Comparison of ENCODE assay signal across 23 cellular contexts in genomic region chr17:76207670-76208069, GRCh38. TPM values are rescaled to one million over a fixed set of nuclear protein-coding genes. Genes with fewer than 3 reads are reported as not detected.
A peak's percentile ranks its signal among the peaks of the same experiment; 100 is the strongest.
DNase-seq lines count a peak whose midpoint lies in the region; ATAC-seq and TF ChIP-seq lines count a peak whose summit lies in the region.
"Had no signal": no experiment of that assay in that cellular context is flagged by ENCODE, and none has a peak within 500 bp of the region (broad histone marks: within the 10 kb centered on the region; RNA-seq: fewer than 3 reads in every experiment).

No MANE protein-coding gene starts in this region.

- POLR2A ChIA-PET in CD8-positive, alpha-beta memory T cell (lab: Charles Lee), result interaction anchor here (0.6 to 1.1 kb wide), 4 partner anchors 16 to 79 kb away, joined by 3 read pairs; no protein-coding TSS in a partner anchor
- POLR2A ChIA-PET in activated CD4-positive, alpha-beta memory T cell treated with anti-CD3 and anti-CD28 coated beads, Interleukin-2, amount 10 ng/mL, durations not matched to agents 7 days and 5 days (lab: Charles Lee), result interaction anchor here (0.9 to 19.1 kb wide), 16 partner anchors 9 to 62 kb away, joined by 3 to 398 read pairs (median 10); partner anchors contain the start of genes RNF157 and UBALD2
- POLR2A ChIA-PET in naive thymus-derived CD8-positive, alpha-beta T cell (lab: Charles Lee), result interaction anchor here (0.6 to 1.8 kb wide), 4 partner anchors 9 to 54 kb away, joined by 3 to 8 read pairs (median 4); no protein-coding TSS in a partner anchor

- H3K27ac ChIP-seq in CD8-positive, alpha-beta memory T cell (ENCODE audit: low read depth, low read length), result no peak overlapping the region
- H3K27ac ChIP-seq in body of pancreas, result no peak overlapping the region
- H3K27ac ChIP-seq: A549, epithelial cell of prostate had no signal

- H3K27me3 Mint-ChIP-seq in activated CD4-positive, alpha-beta T cell treated with anti-CD3 and anti-CD28 coated beads, Interleukin-2, amount 10 ng/mL, durations not matched to agents 24 days and 14 days, result no peaks in the 10 kb centered on the region
- H3K27me3 Mint-ChIP-seq in CD8-positive, alpha-beta memory T cell, result peaks cover 0 to 1% of the 10 kb centered on the region in 2 donors
- H3K27me3 Mint-ChIP-seq in activated CD4-positive, alpha-beta memory T cell treated with anti-CD3 and anti-CD28 coated beads, Interleukin-2, amount 10 ng/mL, durations not matched to agents 7 days and 5 days, result no peaks in the 10 kb centered on the region
- no peaks in the 10 kb centered on the region for H3K27me3 Mint-ChIP-seq in naive thymus-derived CD8-positive, alpha-beta T cell
- H3K27me3 Mint-ChIP-seq: activated naive CD8-positive, alpha-beta T cell had no signal

- H3K27me3 ChIP-seq in CD8-positive, alpha-beta memory T cell (ENCODE audit: insufficient read depth, low read length, poor library complexity, severe bottlenecking), result no peaks in the 10 kb centered on the region
- H3K27me3 ChIP-seq in body of pancreas, result no peaks in the 10 kb centered on the region

- H3K4me1 Mint-ChIP-seq in activated CD4-positive, alpha-beta T cell treated with anti-CD3 and anti-CD28 coated beads, Interleukin-2, amount 10 ng/mL, durations not matched to agents 24 days and 14 days, result peaks cover 51% of the 10 kb centered on the region
- peaks cover 43 to 63% (median 61%) of the 10 kb centered on the region in 3 donors for H3K4me1 Mint-ChIP-seq in CD8-positive, alpha-beta memory T cell
- peaks cover 67% of the 10 kb centered on the region for H3K4me1 Mint-ChIP-seq in activated CD4-positive, alpha-beta memory T cell treated with anti-CD3 and anti-CD28 coated beads, Interleukin-2, amount 10 ng/mL, durations not matched to agents 7 days and 5 days
- H3K4me1 Mint-ChIP-seq in naive thymus-derived CD8-positive, alpha-beta T cell, result peaks cover 13 to 59% (median 54%) of the 10 kb centered on the region in 4 donors
- H3K4me1 Mint-ChIP-seq: mesothelial cell of epicardium had no signal

- no peak for TF ChIP-seq CTCF in body of pancreas (IDR thresholded peaks at IDR 0.05)

- peaks cover 52% of the 10 kb centered on the region for H3K36me3 Mint-ChIP-seq in activated CD4-positive, alpha-beta T cell treated with anti-CD3 and anti-CD28 coated beads, Interleukin-2, amount 10 ng/mL, durations not matched to agents 24 days and 14 days (ENCODE audit: low read depth)
- H3K36me3 Mint-ChIP-seq in CD8-positive, alpha-beta memory T cell, result peaks cover 17 to 42% (median 17%) of the 10 kb centered on the region in 3 donors
- H3K36me3 Mint-ChIP-seq in activated CD4-positive, alpha-beta memory T cell treated with anti-CD3 and anti-CD28 coated beads, Interleukin-2, amount 10 ng/mL, durations not matched to agents 7 days and 5 days (ENCODE audit: low read depth), result peaks cover 75% of the 10 kb centered on the region
- H3K36me3 Mint-ChIP-seq in naive thymus-derived CD8-positive, alpha-beta T cell, result peaks cover 22 to 66% (median 43%) of the 10 kb centered on the region in 3 donors
- H3K36me3 Mint-ChIP-seq: CD14-positive monocyte; mesothelial cell of epicardium; stimulated activated naive B cell treated with anti-CD40 and anti-IgM and Interleukin-4, amounts not matched to agents 10 μg/mL and 1 μg/mL and 100 μg/mL, for 72 hours had no signal

- H3K9me3 ChIP-seq in CD8-positive, alpha-beta memory T cell (ENCODE audit: low read length), result no peaks in the 10 kb centered on the region
- H3K9me3 ChIP-seq in body of pancreas, result no peaks in the 10 kb centered on the region
- H3K9me3 ChIP-seq: A549 had no signal

- H3K4me1 ChIP-seq in CD8-positive, alpha-beta memory T cell (ENCODE audit: insufficient read depth, low read length), result peaks cover 31% of the 10 kb centered on the region
- H3K4me1 ChIP-seq in body of pancreas, result no peaks in the 10 kb centered on the region

- peaks cover 10% of the 10 kb centered on the region for H3K36me3 ChIP-seq in CD8-positive, alpha-beta memory T cell (ENCODE audit: insufficient read depth, low read length)
- no peaks in the 10 kb centered on the region for H3K36me3 ChIP-seq in body of pancreas (replicated peaks in 1 of 2; ENCODE audit: insufficient read depth in 1 of 2, low read depth in 2 of 2)

- H3K9me3 Mint-ChIP-seq in activated CD4-positive, alpha-beta T cell treated with anti-CD3 and anti-CD28 coated beads, Interleukin-2, amount 10 ng/mL, durations not matched to agents 24 days and 14 days, result no peaks in the 10 kb centered on the region
- no peaks in the 10 kb centered on the region for H3K9me3 Mint-ChIP-seq in CD8-positive, alpha-beta memory T cell
- no peaks in the 10 kb centered on the region for H3K9me3 Mint-ChIP-seq in activated CD4-positive, alpha-beta memory T cell treated with anti-CD3 and anti-CD28 coated beads, Interleukin-2, amount 10 ng/mL, durations not matched to agents 7 days and 5 days
- no peaks in the 10 kb centered on the region for H3K9me3 Mint-ChIP-seq in naive thymus-derived CD8-positive, alpha-beta T cell
- H3K9me3 Mint-ChIP-seq: mesothelial cell of epicardium; stimulated activated naive B cell treated with anti-CD40 and anti-IgM and Interleukin-4, amounts not matched to agents 10 μg/mL and 1 μg/mL and 100 μg/mL, for 72 hours had no signal

- WGBS in body of pancreas, 2 donors, result 70 to 82% methylated on average over 3 of the region's 3 CpGs

- intact Hi-C loops in activated CD4-positive, alpha-beta T cell treated with anti-CD3 and anti-CD28 coated beads, Interleukin-2, amount 10 ng/mL, durations not matched to agents 24 days and 14 days (cut with micrococcal nuclease), result loop anchor here (2.0 kb wide), 1 partner anchor 31 kb away; no protein-coding TSS in a partner anchor
- intact Hi-C loops in body of pancreas (cut with DNase I), result no loop called here

- no peak overlapping the region for H3K4me3 ChIP-seq in CD8-positive, alpha-beta memory T cell (ENCODE audit: low read length)
- no peak overlapping the region for H3K4me3 ChIP-seq in body of pancreas
- H3K4me3 ChIP-seq: A549 had no signal

- CTCF ChIA-PET in CD8-positive, alpha-beta memory T cell (lab: Charles Lee), result interaction anchor here (1.0 to 2.4 kb wide), 10 partner anchors 9 to 86 kb away, joined by 3 to 11 read pairs (median 4); no protein-coding TSS in a partner anchor
- CTCF ChIA-PET in activated CD4-positive, alpha-beta memory T cell treated with anti-CD3 and anti-CD28 coated beads, Interleukin-2, amount 10 ng/mL, durations not matched to agents 7 days and 5 days (lab: Charles Lee), result interaction anchor here (1.0 to 6.8 kb wide), 8 partner anchors 8 to 92 kb away, joined by 3 to 46 read pairs (median 5); no protein-coding TSS in a partner anchor

- no peak overlapping the region for H3K4me3 Mint-ChIP-seq in activated CD4-positive, alpha-beta T cell treated with anti-CD3 and anti-CD28 coated beads, Interleukin-2, amount 10 ng/mL, durations not matched to agents 24 days and 14 days
- H3K4me3 Mint-ChIP-seq in CD8-positive, alpha-beta memory T cell, result peak overlapping the region in 6 of 7 donors; percentile 26 to 63 (median 58)
- H3K4me3 Mint-ChIP-seq in activated CD4-positive, alpha-beta memory T cell treated with anti-CD3 and anti-CD28 coated beads, Interleukin-2, amount 10 ng/mL, durations not matched to agents 7 days and 5 days, result no peak overlapping the region
- H3K4me3 Mint-ChIP-seq in naive thymus-derived CD8-positive, alpha-beta T cell, result peak overlapping the region in 6 of 10 donors; percentile 1 to 24 (median 17)
- H3K4me3 Mint-ChIP-seq: activated naive CD8-positive, alpha-beta T cell; CD14-positive monocyte; mesothelial cell of epicardium; stimulated activated naive B cell treated with anti-CD40 and anti-IgM and Interleukin-4, amounts not matched to agents 10 μg/mL and 1 μg/mL and 100 μg/mL, for 72 hours had no signal

- H3K27ac Mint-ChIP-seq in activated CD4-positive, alpha-beta T cell treated with anti-CD3 and anti-CD28 coated beads, Interleukin-2, amount 10 ng/mL, durations not matched to agents 24 days and 14 days, result peak overlapping the region; percentile 59
- peak overlapping the region; percentile 55 to 89 (median 84) for H3K27ac Mint-ChIP-seq in CD8-positive, alpha-beta memory T cell
- peak overlapping the region; percentile 90 for H3K27ac Mint-ChIP-seq in activated CD4-positive, alpha-beta memory T cell treated with anti-CD3 and anti-CD28 coated beads, Interleukin-2, amount 10 ng/mL, durations not matched to agents 7 days and 5 days
- peak overlapping the region in 6 of 10 donors; percentile 16 to 83 (median 56) for H3K27ac Mint-ChIP-seq in naive thymus-derived CD8-positive, alpha-beta T cell
- H3K27ac Mint-ChIP-seq: CD14-positive monocyte; mesothelial cell of epicardium; stimulated activated naive B cell treated with anti-CD40 and anti-IgM and Interleukin-4, amounts not matched to agents 10 μg/mL and 1 μg/mL and 100 μg/mL, for 72 hours had no signal

- TF ChIP-seq POLR2A in body of pancreas (IDR thresholded peaks at IDR 0.05), result no peak

- no peak for DNase-seq in activated CD4-positive, alpha-beta T cell treated with anti-CD3 and anti-CD28 coated beads, Interleukin-2, amount 10 ng/mL, durations not matched to agents 24 days and 14 days
- DNase-seq in activated CD4-positive, alpha-beta T cell treated with anti-CD3 and anti-CD28 coated beads for 1 hour, result no peak
- DNase-seq in CD8-positive, alpha-beta memory T cell, result no peak
- DNase-seq in activated CD4-positive, alpha-beta memory T cell treated with anti-CD3 and anti-CD28 coated beads, Interleukin-2, amount 10 ng/mL, durations not matched to agents 7 days and 5 days, result no peak
- DNase-seq in naive thymus-derived CD8-positive, alpha-beta T cell, result no peak
- DNase-seq in body of pancreas (no peak), RKO (ENCODE audit: low spot score) (no peak)
- DNase-seq: activated CD4-positive, CD25-positive, alpha-beta regulatory T cell treated with anti-CD3 and anti-CD28 coated beads, Interleukin-2, amount 50 U/mL, for 72 hours; DMS79 treated with DMSO at 0.1 percent for 48 hours; foreskin melanocyte; NCI-H1092; NCI-H2081; NCI-H524 treated with DMSO at 0.1 percent for 48 hours; SIG-M5; stimulated activated naive B cell treated with anti-CD40 and anti-IgM and Interleukin-4, amounts not matched to agents 10 μg/mL and 1 μg/mL and 100 μg/mL, for 72 hours; T-helper 9 cell had no signal

- ATAC-seq in naive thymus-derived CD8-positive, alpha-beta T cell, result no peak
- no peak for ATAC-seq in body of pancreas
- no peak for ATAC-seq in GM21381 (IDR thresholded peaks at IDR 0.05; ENCODE audit: unreplicated experiment)
- ATAC-seq: A549; HCT116; stimulated activated naive B cell treated with anti-CD40 and anti-IgM and Interleukin-4, amounts not matched to agents 10 μg/mL and 1 μg/mL and 100 μg/mL, for 72 hours had no signal

RNA-seq across cellular contexts. Expression of gene RNF157, which starts 32.6 kb away (rescaled TPM):
- 35.0 and 42.4 TPM in 2 replicates for total RNA-seq in activated CD4-positive, alpha-beta T cell treated with anti-CD3 and anti-CD28 coated beads, Interleukin-2, amount 10 ng/mL, durations not matched to agents 24 days and 14 days
- total RNA-seq in CD8-positive, alpha-beta memory T cell, result 10 to 100 TPM; 13.9 TPM
- polyA plus RNA-seq in CD8-positive, alpha-beta memory T cell, result 10.7 TPM
- 10 to 100 TPM; 79.8 to 83.9 TPM for total RNA-seq in activated CD4-positive, alpha-beta memory T cell treated with anti-CD3 and anti-CD28 coated beads, Interleukin-2, amount 10 ng/mL, durations not matched to agents 7 days and 5 days
- 10 to 100 TPM; 46.1 to 46.4 TPM for total RNA-seq in naive thymus-derived CD8-positive, alpha-beta T cell
- polyA plus RNA-seq in naive thymus-derived CD8-positive, alpha-beta T cell, result 10 to 100 TPM in 2 of 3 donors, 1 to 10 TPM in 1; 4.9 to 29.4 (median 10.5) TPM
- total RNA-seq in body of pancreas, result 10 to 100 TPM in 1 of 2 donors, 1 to 10 TPM in 1; 4.7 to 29.3 TPM
- polyA plus RNA-seq: CD14-positive monocyte had no signal

RNA-seq across cellular contexts. Expression of gene UBALD2, which starts 57.5 kb away (rescaled TPM):
- 184 and 189 TPM in 2 replicates for total RNA-seq in activated CD4-positive, alpha-beta T cell treated with anti-CD3 and anti-CD28 coated beads, Interleukin-2, amount 10 ng/mL, durations not matched to agents 24 days and 14 days
- total RNA-seq in CD8-positive, alpha-beta memory T cell, result 100 to 1,000 TPM; 125 to 133 TPM
- 8.7 TPM for polyA plus RNA-seq in CD8-positive, alpha-beta memory T cell
- 100 to 1,000 TPM; 524 to 546 TPM for total RNA-seq in activated CD4-positive, alpha-beta memory T cell treated with anti-CD3 and anti-CD28 coated beads, Interleukin-2, amount 10 ng/mL, durations not matched to agents 7 days and 5 days
- total RNA-seq in naive thymus-derived CD8-positive, alpha-beta T cell, result 100 to 1,000 TPM; 111 to 122 TPM
- 1 to 10 TPM; 6.6 to 9.7 (median 8.2) TPM for polyA plus RNA-seq in naive thymus-derived CD8-positive, alpha-beta T cell
- 1 to 10 TPM; 4.2 to 7.3 TPM for total RNA-seq in body of pancreas

Comparison
In these comparisons a context has a peak if more than half of its experiments do, and no peak if none do; other contexts are left out.
1. H3K4me3 Mint-ChIP-seq: peak in CD8-positive, alpha-beta memory T cell (6 of 7) and naive thymus-derived CD8-positive, alpha-beta T cell (6 of 10); none in activated CD4-positive, alpha-beta T cell treated with anti-CD3 and anti-CD28 coated beads, Interleukin-2, amount 10 ng/mL, durations not matched to agents 24 days and 14 days (single experiment) and activated CD4-positive, alpha-beta memory T cell treated with anti-CD3 and anti-CD28 coated beads, Interleukin-2, amount 10 ng/mL, durations not matched to agents 7 days and 5 days (single experiment).
2. RNA of gene UBALD2, which starts 57.5 kb away (total RNA-seq): 524 to 546 TPM in activated CD4-positive, alpha-beta memory T cell treated with anti-CD3 and anti-CD28 coated beads, Interleukin-2, amount 10 ng/mL, durations not matched to agents 7 days and 5 days, 184 to 189 TPM in activated CD4-positive, alpha-beta T cell treated with anti-CD3 and anti-CD28 coated beads, Interleukin-2, amount 10 ng/mL, durations not matched to agents 24 days and 14 days, 125 to 133 TPM in CD8-positive, alpha-beta memory T cell and 111 to 122 TPM in naive thymus-derived CD8-positive, alpha-beta T cell; 4.2 to 7.3 TPM in body of pancreas; every median in the first group is over 10 times any median in the second.
3. Peak in every context shown above with its lines, with median percentiles within 50 percentile points of each other: H3K27ac Mint-ChIP-seq.